8 cellular contexts compared by ENCODE assay signal in genomic region chr12:79935021-79935623, GRCh38. TPM values are rescaled to one million over a fixed set of nuclear protein-coding genes. Genes with fewer than 3 reads are reported as not detected.
A peak's percentile ranks its signal among the peaks of the same experiment; 100 is the strongest.
DNase-seq lines count a peak whose midpoint lies in the region; ATAC-seq, FAIRE-seq and TF ChIP-seq lines count a peak whose summit lies in the region.

PPP1R12A (minus strand) TSS chr12:79935097; CDS start chr12:79934931, 166 bp downstream.

- CTCF ChIA-PET in HepG2 (lab: Yijun Ruan, JAX; ENCODE audit: low intra/inter-chr PET ratio, low total read pairs) = no interaction called here

- no TSS peak for BruUV-seq in HepG2 (replicated peaks; lab: Mats Ljungman, UMichigan)

- H3K9me3 ChIP-seq in HepG2 (ENCODE audit: low read length) = no peaks in the 10 kb centered on the region

- POLR2A ChIA-PET in HepG2 (lab: Yijun Ruan, JAX) = interaction anchor here (0.8 to 1.0 kb wide), 2 partner anchors 10 to 15 kb away, joined by 3 to 4 read pairs; no protein-coding TSS in a partner anchor

- TF ChIP-seq RAD21 in HepG2 (CRISPR knock-in tag; IDR thresholded peaks at IDR 0.05) = 0 out of 2 replicates have a peak, but pooled peaks have one; percentile 53

- peaks cover 17% of the 10 kb centered on the region for H4K20me1 ChIP-seq in HepG2 (ENCODE audit: insufficient read depth, low read length)

- ATAC-seq in GM19372 (IDR thresholded peaks at IDR 0.05; ENCODE audit: low read depth, unreplicated experiment) (peak; percentile 84), HG03558 (IDR thresholded peaks at IDR 0.05; ENCODE audit: extremely low read depth, unreplicated experiment) (peak; percentile 88), HepG2 (peak; percentile 96)

- H3K4me1 ChIP-seq in HepG2 (ENCODE audit: insufficient read depth, low read length) = peaks cover 28% of the 10 kb centered on the region

- peak; percentile 87 to 90 for TF ChIP-seq POLR2A in HepG2 (IDR thresholded peaks at IDR 0.05; ENCODE audit: insufficient read depth in 1 of 2, low read depth in 2 of 2, low read length in 2 of 2)

- peak within 1 kb of the TSS; percentile 75 for H2AFZ ChIP-seq in HepG2 (ENCODE audit: low read length)

- H3K27me3 ChIP-seq in HepG2 (ENCODE audit: control insufficient read depth in 1 of 2, insufficient read depth in 2 of 2, low read length in 2 of 2) = no peaks in the 10 kb centered on the region; a peak in 1 of 5 replicates

- H3K4me3 ChIP-seq in HepG2 (replicated peaks in 1 of 3; ENCODE audit: insufficient read depth in 1 of 3, low read depth in 2 of 3, low read length in 3 of 3) = peak within 1 kb of the TSS; percentile 74 to 100 (median 98)

- TF ChIP-seq CTCF in C4-2B (conservative IDR thresholded peaks at IDR 0.05) = no peak; the same call in 1 of the 2 replicates
- peak; percentile 34; the same call in 1 of the 2 replicates for TF ChIP-seq CTCF in HepG2 (CRISPR knock-in tag; IDR thresholded peaks at IDR 0.05)

- peak within 1 kb of the TSS; percentile 76 for H3K4me2 ChIP-seq in HepG2 (ENCODE audit: low read depth, low read length)

- WGBS in HepG2 (ENCODE audit: low lambda C conversion rate) = 1% methylated on average over 10 of the region's 44 CpGs

- peaks cover 50% of the 10 kb centered on the region for H3K79me2 ChIP-seq in HepG2 (ENCODE audit: insufficient read depth, low read length)

- TF ChIP-seq EP300 in HepG2 (IDR thresholded peaks at IDR 0.05; ENCODE audit: low read depth in 2 of 2, low read length in 2 of 2) (no peak), HepG2 (CRISPR knock-in tag; IDR thresholded peaks at IDR 0.05; ENCODE audit: borderline replicate concordance) (no peak)

- DNase-seq in NCI-H748 treated with DMSO at 0.1 percent for 48 hours (lab: John Stamatoyannopoulos, UW) = peak; percentile 96
- peak; percentile 87 to 90 for DNase-seq in activated CD4-positive, alpha-beta T cell treated with anti-CD3 and anti-CD28 coated beads, Interleukin-2, amount 50 U/mL, for 4 hours
- peak; percentile 99 for DNase-seq in dermis blood vessel endothelial cell
- peak; percentile 93 for DNase-seq in HepG2 (ENCODE audit: low spot score)
- peak; percentile 93 for DNase-seq in stimulated activated CD4-positive, alpha-beta T cell treated with anti-CD3 and anti-CD28 coated beads, Interleukin-4, amount 100 ng/mL, for 1 hour

- peak within 1 kb of the TSS; percentile 89 for H3K9ac ChIP-seq in HepG2 (ENCODE audit: insufficient read depth, low read depth, low read length)

- in situ Hi-C loops in HepG2 (cut with HindIII; ENCODE audit: extremely low pct_ligation_motif_present, low pct_unique_long_range_greater_than_20kb) = no loop called here

- intact Hi-C loops in HepG2 (cut with micrococcal nuclease; ENCODE audit: unreplicated experiment) = loop anchor here (1.0 to 10.0 kb wide), 4 partner anchors 48 to 251 kb away; partner anchors contain the start of gene PAWR

- no peaks in the 10 kb centered on the region; a peak in 1 of 5 replicates for H3K36me3 ChIP-seq in HepG2 (replicated peaks in 1 of 2; ENCODE audit: control insufficient read depth in 1 of 2, insufficient read depth in 2 of 2, low read length in 2 of 2)

- peak; percentile 73 for FAIRE-seq in HepG2 (lab: Jason Lieb, UNC)

- peak within 1 kb of the TSS; percentile 98 for H3K27ac ChIP-seq in C4-2B
- peak within 1 kb of the TSS; percentile 95 for H3K27ac ChIP-seq in HepG2 (ENCODE audit: extremely low read length, insufficient read depth, low read length)

TF ChIP-seq in HepG2, 621 proteins besides CTCF, POLR2A, EP300 and RAD21 (continues in another document):
- TF ChIP-seq ZNF276 (CRISPR knock-in tag; IDR thresholded peaks at IDR 0.05; ENCODE audit: low read depth) (no peak), IRF2 (CRISPR knock-in tag; IDR thresholded peaks at IDR 0.05) (peak; percentile 61; the same call in 1 of the 2 replicates), MTA3 (CRISPR knock-in tag; IDR thresholded peaks at IDR 0.05) (no peak)

RNA-seq across cellular contexts. Expression of gene PPP1R12A, which starts in this region (rescaled TPM):
- total RNA-seq in dermis blood vessel endothelial cell (106 and 134 TPM in 2 replicates), HepG2 (2016; rRNA removed; fragmentation: Illumina TruSeq; extraction: Trizol) (38.1 and 50.0 TPM in 2 replicates)
- total RNA-seq in HepG2 (2016; cell fraction: cytosol; rRNA removed; fragmentation: Illumina TruSeq; extraction: Trizol; ENCODE audit: low read depth) = 9.5 and 9.7 TPM in 2 replicates
- total RNA-seq in HepG2 (2016; cell fraction: insoluble cytoplasmic fraction; rRNA removed; fragmentation: Illumina TruSeq; extraction: Trizol) = 34.3 and 46.1 TPM in 2 replicates
- 9.0 and 11.0 TPM in 2 replicates for total RNA-seq in HepG2 (2016; cell fraction: membrane; rRNA removed; fragmentation: Illumina TruSeq; extraction: Trizol)
- total RNA-seq in HepG2 (2016; cell fraction: nucleus; rRNA removed; fragmentation: Illumina TruSeq; extraction: Trizol) = 71.8 and 85.6 TPM in 2 replicates
- polyA plus RNA-seq in HepG2 (2011; rRNA removed) = 15.2 and 23.8 TPM in 2 replicates
- 5.3 and 7.6 TPM in 2 replicates for polyA plus RNA-seq in HepG2 (2011; cell fraction: cytosol; rRNA removed)
- 20.0 and 20.9 TPM in 2 replicates for polyA plus RNA-seq in HepG2 (2011; cell fraction: nucleus; rRNA removed)
- 14.8 and 21.7 TPM in 2 replicates for polyA plus RNA-seq in HepG2 (2012)
- 0.25 and 0.49 TPM in 2 replicates for polyA plus RNA-seq in HepG2 (2016; cell fraction: cytosol; fragmentation: Illumina TruSeq; extraction: Trizol; ENCODE audit: low read depth)
- 13.4 and 14.7 TPM in 2 replicates for polyA plus RNA-seq in HepG2 (2016; cell fraction: insoluble cytoplasmic fraction; fragmentation: Illumina TruSeq; extraction: Trizol; ENCODE audit: low read depth)
- 1.1 and 1.3 TPM in 2 replicates for polyA plus RNA-seq in HepG2 (2016; cell fraction: membrane; fragmentation: Illumina TruSeq; extraction: Trizol; ENCODE audit: low read depth)
- 32.1 and 35.6 TPM in 2 replicates for polyA plus RNA-seq in HepG2 (2016; cell fraction: nucleus; fragmentation: Illumina TruSeq; extraction: Trizol; ENCODE audit: insufficient read depth, low read depth)
- polyA minus RNA-seq in HepG2 (2011; rRNA and poly(A)+ RNA removed; ENCODE audit: low replicate concordance) = 46.9 and 51.1 TPM in 2 replicates
- polyA minus RNA-seq in HepG2 (2011; cell fraction: cytosol; rRNA and poly(A)+ RNA removed) = 32.1 and 37.0 TPM in 2 replicates
- polyA minus RNA-seq in HepG2 (2011; cell fraction: nucleus; rRNA and poly(A)+ RNA removed) = 148 and 194 TPM in 2 replicates

Comparison
In these comparisons a context has a peak if more than half of its experiments do, and no peak if none do; other contexts are left out.
1. Peak in every context shown above with its lines: DNase-seq, ATAC-seq, H3K4me3 ChIP-seq and H3K27ac ChIP-seq.